In genomic region chr18:79680100-79680879, GRCh38 we compare ENCODE assay signal across 8 cellular contexts. TPM values are rescaled to one million over a fixed set of nuclear protein-coding genes. Genes with fewer than 3 reads are reported as not detected.
DNase-seq lines count a peak whose midpoint lies in the region; ATAC-seq and TF ChIP-seq lines count a peak whose summit lies in the region.

No MANE protein-coding gene starts in this region.

- H3K4me3 Mint-ChIP-seq in T-helper 2 cell treated with Interferon-gamma antibody and Interleukin-4, amounts not matched to agents 5 μg/mL and 100 μg/mL, for 36 hours: peak overlapping the region; percentile 90

- H3K9ac ChIP-seq in BLaER1: peak overlapping the region; percentile 87
- H3K9ac ChIP-seq in HUES6 (ENCODE audit: low read length): peak overlapping the region; percentile 92
- peak overlapping the region; percentile 83 to 85 for H3K9ac ChIP-seq in colonic mucosa (ENCODE audit: low read depth in 2 of 2, low read length in 2 of 2)
- peak overlapping the region; percentile 97 for H3K9ac ChIP-seq in mesenchymal stem cell (ENCODE audit: low read length)

- H4K91ac ChIP-seq in mesenchymal stem cell (ENCODE audit: low read length): peak overlapping the region; percentile 59

- peak overlapping the region in 1 of 2 experiments; percentile 31 for H3K14ac ChIP-seq in mesenchymal stem cell (ENCODE audit: low read length in 2 of 2)

- H2BK120ac ChIP-seq in mesenchymal stem cell (ENCODE audit: low read depth, low read length): peak overlapping the region; percentile 59

- ATAC-seq in GM19372 (IDR thresholded peaks at IDR 0.05; ENCODE audit: low read depth, unreplicated experiment): peak; percentile 0

- H3K4me1 Mint-ChIP-seq in T-helper 2 cell treated with Interferon-gamma antibody and Interleukin-4, amounts not matched to agents 5 μg/mL and 100 μg/mL, for 36 hours (ENCODE audit: low read depth): peaks cover 65% of the 10 kb centered on the region

- H3K36me3 ChIP-seq in BLaER1 (peaks cover 54% of the 10 kb centered on the region), HUES6 (ENCODE audit: control insufficient read depth, insufficient read depth, low read length) (peaks cover 12% of the 10 kb centered on the region; the same call in 1 of the 2 replicates), colonic mucosa (no peaks in the 10 kb centered on the region), mesenchymal stem cell (ENCODE audit: control insufficient read depth in 1 of 2, insufficient read depth in 2 of 2, low read depth in 1 of 2, low read length in 2 of 2) (peaks cover 12 to 26% of the 10 kb centered on the region in 2 experiments)

- no peak overlapping the region for H2AK5ac ChIP-seq in mesenchymal stem cell (ENCODE audit: low read length, severe bottlenecking)

- peaks cover 31% of the 10 kb centered on the region for H3K79me1 ChIP-seq in mesenchymal stem cell (replicated peaks; ENCODE audit: low read length, poor library complexity, severe bottlenecking)

- H3K36me3 Mint-ChIP-seq in T-helper 2 cell treated with Interferon-gamma antibody and Interleukin-4, amounts not matched to agents 5 μg/mL and 100 μg/mL, for 36 hours (ENCODE audit: low read depth): peaks cover 30% of the 10 kb centered on the region

- H3K4me1 ChIP-seq in BLaER1: peaks cover 62% of the 10 kb centered on the region
- peaks cover 20% of the 10 kb centered on the region for H3K4me1 ChIP-seq in HUES6 (ENCODE audit: control insufficient read depth, insufficient read depth, low read length)
- peaks cover 22% of the 10 kb centered on the region for H3K4me1 ChIP-seq in colonic mucosa
- H3K4me1 ChIP-seq in mesenchymal stem cell (ENCODE audit: control insufficient read depth, insufficient read depth, low read depth, low read length): peaks cover 13% of the 10 kb centered on the region

- H3K9me3 Mint-ChIP-seq in T-helper 2 cell treated with Interferon-gamma antibody and Interleukin-4, amounts not matched to agents 5 μg/mL and 100 μg/mL, for 36 hours: no peaks in the 10 kb centered on the region

- H3K4me3 ChIP-seq in BLaER1 (peak overlapping the region; percentile 93), HUES6 (ENCODE audit: low read depth, low read length) (peak overlapping the region; percentile 87), colonic mucosa (peak overlapping the region; percentile 99), mesenchymal stem cell (ENCODE audit: insufficient read depth in 1 of 2, low read depth in 1 of 2, low read length in 2 of 2) (peak overlapping the region; percentile 95 to 97)

- no peaks in the 10 kb centered on the region for H3K9me3 ChIP-seq in BLaER1
- H3K9me3 ChIP-seq in HUES6 (ENCODE audit: control insufficient read depth, insufficient read depth, low read depth, low read length): no peaks in the 10 kb centered on the region
- H3K9me3 ChIP-seq in colonic mucosa: no peaks in the 10 kb centered on the region
- no peaks in the 10 kb centered on the region for H3K9me3 ChIP-seq in mesenchymal stem cell (ENCODE audit: control insufficient read depth, low read length)

- H3K27me3 ChIP-seq in BLaER1 (no peaks in the 10 kb centered on the region), HUES6 (ENCODE audit: control insufficient read depth, insufficient read depth, low read length) (no peaks in the 10 kb centered on the region), colonic mucosa (no peaks in the 10 kb centered on the region), mesenchymal stem cell (ENCODE audit: control insufficient read depth in 1 of 2, insufficient read depth in 1 of 2, low read length in 2 of 2) (no peaks in the 10 kb centered on the region)

- H2BK15ac ChIP-seq in mesenchymal stem cell (ENCODE audit: low read depth, poor library complexity, severe bottlenecking): no peak overlapping the region

- no peak for TF ChIP-seq CTCF in colonic mucosa (IDR thresholded peaks at IDR 0.05)

- peak overlapping the region; percentile 62 for H2AFZ ChIP-seq in mesenchymal stem cell (ENCODE audit: low read depth, low read length)

- no peaks in the 10 kb centered on the region for H3K27me3 Mint-ChIP-seq in T-helper 2 cell treated with Interferon-gamma antibody and Interleukin-4, amounts not matched to agents 5 μg/mL and 100 μg/mL, for 36 hours (ENCODE audit: low read depth)

- H3K23ac ChIP-seq in mesenchymal stem cell (ENCODE audit: low read length in 2 of 2): peak overlapping the region in 1 of 2 experiments; percentile 62

- H2BK5ac ChIP-seq in mesenchymal stem cell (ENCODE audit: low read depth, low read length, poor library complexity, severe bottlenecking): peak overlapping the region; percentile 25

- WGBS in mesenchymal stem cell: 19% methylated on average over 30 of the region's 54 CpGs

- H4K20me1 ChIP-seq in BLaER1: peaks cover 56% of the 10 kb centered on the region

- H3K27ac Mint-ChIP-seq in T-helper 2 cell treated with Interferon-gamma antibody and Interleukin-4, amounts not matched to agents 5 μg/mL and 100 μg/mL, for 36 hours: peak overlapping the region; percentile 91

- H3K4me2 ChIP-seq in BLaER1: peak overlapping the region; percentile 89
- H3K4me2 ChIP-seq in mesenchymal stem cell (ENCODE audit: low read length, poor library complexity, severe bottlenecking): peak overlapping the region; percentile 85

- peak overlapping the region; percentile 76 to 82 for H3K18ac ChIP-seq in mesenchymal stem cell (ENCODE audit: low read depth in 1 of 2, low read length in 2 of 2)

- peak overlapping the region; percentile 90 for H3K27ac ChIP-seq in BLaER1
- H3K27ac ChIP-seq in HUES6 (ENCODE audit: low read depth, low read length): no peak overlapping the region
- peak overlapping the region; percentile 85 for H3K27ac ChIP-seq in colonic mucosa
- H3K27ac ChIP-seq in mesenchymal stem cell (ENCODE audit: low read length, poor library complexity, severe bottlenecking): no peak overlapping the region
- peak overlapping the region; percentile 98 for H3K27ac ChIP-seq in substantia nigra (ENCODE audit: low read depth, low read length, poor library complexity, severe bottlenecking)

- H4K8ac ChIP-seq in mesenchymal stem cell (ENCODE audit: low read length): peak overlapping the region; percentile 73

- peak; percentile 48 for DNase-seq in T-helper 2 cell treated with Interferon-gamma antibody and Interleukin-4, amounts not matched to agents 5 μg/mL and 100 μg/mL, for 36 hours (ENCODE audit: low spot score)
- peak; percentile 78 for DNase-seq in colonic mucosa
- peak; percentile 71 for DNase-seq in mesenchymal stem cell
- peak in 2 of 49 donors; percentile 41 to 61 for DNase-seq in substantia nigra (lab: John Stamatoyannopoulos, UW)
- DNase-seq in NCI-H774 (lab: John Stamatoyannopoulos, UW): no peak

- intact Hi-C loops in colonic mucosa (cut with DNase I): loop anchor here (5.0 kb wide), 1 partner anchor 613 kb away; the partner anchor contains the start of gene ATP9B

- no peak overlapping the region for H2BK12ac ChIP-seq in mesenchymal stem cell (ENCODE audit: low read length in 2 of 2)

- peak overlapping the region in 1 of 2 experiments; percentile 71 for H3K4ac ChIP-seq in mesenchymal stem cell (ENCODE audit: low read depth in 1 of 2, low read length in 2 of 2)

RNA-seq across cellular contexts. Expression of gene CTDP1, which starts 0.7 kb away (rescaled TPM):
- total RNA-seq in colonic mucosa: 10 to 100 TPM; 34.7 to 36.9 TPM
- 11.1 TPM for polyA plus RNA-seq in mesenchymal stem cell (2013, experiment 1 of 2)
- 11.3 TPM for polyA plus RNA-seq in mesenchymal stem cell (2013, experiment 2 of 2)

Comparison
In these comparisons a context has a peak if more than half of its experiments do, and no peak if none do; other contexts are left out.
1. H3K27ac ChIP-seq: peak in BLaER1 (single experiment), colonic mucosa (single experiment) and substantia nigra (single experiment); none in HUES6 (single experiment) and mesenchymal stem cell (single experiment).
2. Peak in every context shown above with its lines, with median percentiles within 50 percentile points of each other: H3K4me3 ChIP-seq and H3K9ac ChIP-seq.